Comparison of ENCODE assay signal across 8 cellular contexts in genomic region chr20:62795023-62795761, GRCh38. TPM values are rescaled to one million over a fixed set of nuclear protein-coding genes. Genes with fewer than 3 reads are reported as not detected.
DNase-seq lines count a peak whose midpoint lies in the region; ATAC-seq, FAIRE-seq and TF ChIP-seq lines count a peak whose summit lies in the region.

No MANE protein-coding gene starts in this region.

- 1% methylated on average over 59 to 60 of the region's 68 CpGs for WGBS in upper lobe of left lung, 2 donors

- TF ChIP-seq POLR2A in upper lobe of left lung (IDR thresholded peaks at IDR 0.05) = peak in 2 of 4 donors; percentile 16 to 34

- peaks cover 19% of the 10 kb centered on the region for H3K36me3 Mint-ChIP-seq in CD4-positive, CD25-positive, alpha-beta regulatory T cell

- TF ChIP-seq EP300 in upper lobe of left lung (IDR thresholded peaks at IDR 0.05) = no peak

- H3K4me1 ChIP-seq in CD4-positive, CD25-positive, alpha-beta regulatory T cell (ENCODE audit: control insufficient read depth, insufficient read depth, low read length, poor library complexity, severe bottlenecking) = peaks cover 46% of the 10 kb centered on the region
- peaks cover 11% of the 10 kb centered on the region for H3K4me1 ChIP-seq in osteoblast (ENCODE audit: insufficient read depth, low read length)
- H3K4me1 ChIP-seq in upper lobe of left lung = peaks cover 19 to 40% (median 31%) of the 10 kb centered on the region in 4 donors

- H3K79me2 ChIP-seq in osteoblast (ENCODE audit: insufficient read depth, low read length) = peaks cover 8% of the 10 kb centered on the region

- peak overlapping the region; percentile 89 to 94 (median 92) for H3K4me3 Mint-ChIP-seq in CD4-positive, CD25-positive, alpha-beta regulatory T cell

- H3K27ac ChIP-seq in CD4-positive, CD25-positive, alpha-beta regulatory T cell (ENCODE audit: insufficient read depth, low read length, poor library complexity, severe bottlenecking) = peak overlapping the region; percentile 89
- H3K27ac ChIP-seq in osteoblast (ENCODE audit: low read depth, low read length) (peak overlapping the region; percentile 61), upper lobe of left lung (peak overlapping the region; percentile 92 to 97 (median 94))

- no peak for TF ChIP-seq CTCF in fibroblast of villous mesenchyme (IDR thresholded peaks at IDR 0.05; ENCODE audit: insufficient read depth, low read depth, low read length)
- TF ChIP-seq CTCF in osteoblast (IDR thresholded peaks at IDR 0.05; ENCODE audit: extremely low read depth, low read depth, low read length) = no peak
- no peak for TF ChIP-seq CTCF in upper lobe of left lung (IDR thresholded peaks at IDR 0.05)

- peak; percentile 58 to 70 (median 67) for DNase-seq in CD4-positive, CD25-positive, alpha-beta regulatory T cell
- DNase-seq in HUDEP-2 (lab: John Stamatoyannopoulos, UW; ENCODE audit: unreplicated experiment in 76 of 76) (peak in 53 of 76 experiments; percentile 9 to 76 (median 44)), RCC 7860 (ENCODE audit: low spot score) (peak; percentile 50), fibroblast of villous mesenchyme (ENCODE audit: low read depth) (peak; percentile 59), osteoblast (ENCODE audit: insufficient read length, low spot score, missing footprints) (peak; percentile 96), upper lobe of left lung (peak; percentile 59 to 93)
- peak; percentile 53 for DNase-seq in activated T-helper 9 cell treated with anti-CD3 and anti-CD28 coated beads, Interleukin-2, amount 50 U/mL, for 16 hours (ENCODE audit: low read depth)

- H2AFZ ChIP-seq in osteoblast (ENCODE audit: low read length) = peak overlapping the region; percentile 97

- H3K9me3 Mint-ChIP-seq in CD4-positive, CD25-positive, alpha-beta regulatory T cell = no peaks in the 10 kb centered on the region

- H3K27ac Mint-ChIP-seq in CD4-positive, CD25-positive, alpha-beta regulatory T cell = peak overlapping the region; percentile 95 to 98 (median 97)

- no peaks in the 10 kb centered on the region for H3K27me3 ChIP-seq in CD4-positive, CD25-positive, alpha-beta regulatory T cell (ENCODE audit: control insufficient read depth, insufficient read depth, low read length)
- H3K27me3 ChIP-seq in osteoblast (ENCODE audit: insufficient read depth, low read length) (no peaks in the 10 kb centered on the region), upper lobe of left lung (no peaks in the 10 kb centered on the region)

- no peak for ATAC-seq in CD4-positive, CD25-positive, alpha-beta regulatory T cell (ENCODE audit: low read depth in 2 of 2)
- ATAC-seq in upper lobe of left lung (ENCODE audit: low FRiP score in 2 of 2) (peak in 1 of 2 donors; percentile 17), GM21447 (IDR thresholded peaks at IDR 0.05; ENCODE audit: unreplicated experiment) (no peak)

- peaks cover 8% of the 10 kb centered on the region for H4K20me1 ChIP-seq in osteoblast (ENCODE audit: insufficient read depth, low read length)

- H3K27me3 Mint-ChIP-seq in CD4-positive, CD25-positive, alpha-beta regulatory T cell = peaks cover 21% of the 10 kb centered on the region

- peak overlapping the region; percentile 95 for H3K4me2 ChIP-seq in osteoblast (ENCODE audit: insufficient read depth, low read length)

- peaks cover 0 to 60% (median 24%) of the 10 kb centered on the region in 4 donors for H3K4me1 Mint-ChIP-seq in CD4-positive, CD25-positive, alpha-beta regulatory T cell

- no peaks in the 10 kb centered on the region for H3K9me3 ChIP-seq in CD4-positive, CD25-positive, alpha-beta regulatory T cell (ENCODE audit: control insufficient read depth in 2 of 2, low read length in 2 of 2)
- H3K9me3 ChIP-seq in osteoblast (ENCODE audit: low read depth, low read length) (no peaks in the 10 kb centered on the region), upper lobe of left lung (no peaks in the 10 kb centered on the region)

- peak overlapping the region; percentile 72 for H3K4me3 ChIP-seq in CD4-positive, CD25-positive, alpha-beta regulatory T cell (ENCODE audit: low read depth, low read length)
- H3K4me3 ChIP-seq in fibroblast of villous mesenchyme (ENCODE audit: low read depth, low read length) = peak overlapping the region; percentile 65
- peak overlapping the region; percentile 84 for H3K4me3 ChIP-seq in osteoblast (ENCODE audit: insufficient read depth, low read length)
- peak overlapping the region; percentile 67 to 82 (median 80) for H3K4me3 ChIP-seq in upper lobe of left lung

- H3K36me3 ChIP-seq in CD4-positive, CD25-positive, alpha-beta regulatory T cell (ENCODE audit: control insufficient read depth, insufficient read depth, low read length) = peaks cover 11% of the 10 kb centered on the region
- H3K36me3 ChIP-seq in osteoblast (ENCODE audit: insufficient read depth, low read length) (peaks cover 21% of the 10 kb centered on the region), upper lobe of left lung (peaks cover 8 to 24% (median 17%) of the 10 kb centered on the region in 4 donors)

- FAIRE-seq in RCC 7860 (lab: Jason Lieb, UNC) = no peak

RNA-seq across cellular contexts. Expression of gene MRGBP, which starts 1.1 kb away (rescaled TPM):
- 7.0 TPM for total RNA-seq in CD4-positive, CD25-positive, alpha-beta regulatory T cell
- polyA plus RNA-seq in CD4-positive, CD25-positive, alpha-beta regulatory T cell = 10 to 100 TPM in 2 of 4 donors, 1 to 10 TPM in 2; 7.9 to 11.5 (median 10.0) TPM
- total RNA-seq in fibroblast of villous mesenchyme = 22.2 and 23.7 TPM in 2 replicates
- 14.1 and 15.2 TPM in 2 replicates for total RNA-seq in osteoblast
- total RNA-seq in upper lobe of left lung = 10 to 100 TPM in 2 of 6 donors, 1 to 10 TPM in 4; 6.4 to 22.0 (median 8.5) TPM

RNA-seq across cellular contexts. Expression of gene OGFR, which starts 9.4 kb away (rescaled TPM):
- total RNA-seq in CD4-positive, CD25-positive, alpha-beta regulatory T cell = 61.1 TPM
- polyA plus RNA-seq in CD4-positive, CD25-positive, alpha-beta regulatory T cell = 10 to 100 TPM; 41.5 to 46.9 (median 42.0) TPM
- total RNA-seq in fibroblast of villous mesenchyme = 30.3 and 33.7 TPM in 2 replicates
- 32.4 and 39.1 TPM in 2 replicates for total RNA-seq in osteoblast
- total RNA-seq in upper lobe of left lung = 100 to 1,000 TPM in 2 of 6 donors, 10 to 100 TPM in 4; 63.8 to 166 (median 74.9) TPM

RNA-seq across cellular contexts. Expression of gene COL9A3, which starts 21.7 kb away (rescaled TPM):
- not detected for total RNA-seq in CD4-positive, CD25-positive, alpha-beta regulatory T cell
- not detected for polyA plus RNA-seq in CD4-positive, CD25-positive, alpha-beta regulatory T cell
- total RNA-seq in fibroblast of villous mesenchyme = under 0.01 and 0.43 TPM in 2 replicates
- not detected in 2 replicates for total RNA-seq in osteoblast
- 1 to 10 TPM in 4 of 6 donors, under 1 TPM in 1, not detected in 1; 0.57 to 8.4 (median 2.1) TPM for total RNA-seq in upper lobe of left lung

Comparison
In these comparisons a context has a peak if more than half of its experiments do, and no peak if none do; other contexts are left out.
1. DNase-seq: peak in every context shown above with its lines; median percentile 96 in osteoblast; 76 in upper lobe of left lung; 67 in CD4-positive, CD25-positive, alpha-beta regulatory T cell; 59 in fibroblast of villous mesenchyme; 53 in activated T-helper 9 cell treated with anti-CD3 and anti-CD28 coated beads, Interleukin-2, amount 50 U/mL, for 16 hours; 50 in RCC 7860; 44 in HUDEP-2.